1 cellular context compared by ENCODE assay signal in the genomic region with DNA sequence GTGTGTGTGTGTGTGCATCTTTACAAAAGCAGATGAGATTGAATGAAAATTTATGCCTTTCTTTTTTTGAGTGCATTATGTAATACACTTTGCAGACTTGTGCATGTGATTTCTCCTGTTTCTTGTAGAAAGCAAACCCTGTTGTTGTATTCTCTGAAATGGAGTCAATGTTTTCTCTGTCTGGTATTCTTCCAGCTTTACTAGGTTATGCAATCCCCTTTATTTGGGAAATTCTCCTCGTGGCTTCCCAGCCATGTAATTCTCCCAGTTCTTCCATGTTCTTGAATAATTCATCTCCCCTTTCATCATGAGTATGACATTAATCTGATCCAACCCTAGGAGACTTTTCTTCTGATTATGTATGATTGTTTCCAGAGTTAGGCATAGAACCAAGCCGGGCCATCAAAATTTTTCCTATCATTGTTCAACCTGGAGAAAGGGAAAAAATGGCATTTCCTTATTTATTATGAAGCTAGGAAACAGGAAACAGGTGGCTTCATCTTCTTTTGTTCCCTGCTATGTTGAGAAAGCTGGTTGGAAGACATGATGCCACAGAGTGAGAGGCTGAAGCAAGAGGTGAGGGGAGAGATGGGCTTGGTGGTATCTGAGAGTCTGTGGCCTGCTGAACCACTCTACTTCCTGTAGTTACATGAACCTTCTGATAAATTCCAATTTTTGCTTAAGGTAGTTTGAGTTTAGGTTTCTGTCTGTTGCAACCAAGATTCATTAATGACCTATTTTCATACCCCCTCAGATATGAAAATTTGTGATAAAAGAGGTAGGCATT.
TF ChIP-seq lines count a peak whose summit lies in the region.

No MANE protein-coding gene starts in this region.

TF ChIP-seq in IMR-90, 13 proteins besides CTCF, POLR2A, EP300 and RAD21 (continued from another document):
- TF ChIP-seq ELK1 (IDR thresholded peaks at IDR 0.05; ENCODE audit: borderline replicate concordance, low read depth, low read length) (no peak), FOS (IDR thresholded peaks at IDR 0.05; ENCODE audit: low read depth, low read length) (no peak), MAZ (IDR thresholded peaks at IDR 0.05; ENCODE audit: borderline replicate concordance, low read depth, low read length) (no peak), NFE2L2 (IDR thresholded peaks at IDR 0.05; ENCODE audit: low read depth, low read length) (no peak)
